In the genomic region with DNA sequence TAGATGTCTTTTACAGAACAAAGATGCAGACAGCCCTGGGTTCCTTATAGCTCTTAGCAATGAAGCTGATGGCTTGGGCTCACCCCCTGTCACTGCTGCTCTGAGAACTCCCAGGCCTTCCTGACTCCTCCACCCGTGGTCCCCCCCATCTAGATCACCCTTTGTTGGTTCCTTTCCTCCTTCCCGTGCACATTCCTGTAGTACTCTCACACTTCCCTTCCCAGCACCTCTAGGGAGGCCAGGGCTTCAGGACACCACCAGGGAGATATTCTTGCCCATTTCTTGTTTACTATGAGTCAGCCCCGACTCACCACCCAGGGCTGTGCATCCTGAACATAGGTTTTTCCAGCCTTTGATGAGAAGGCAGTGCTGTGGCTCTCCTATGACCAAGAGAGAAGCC, we compare ENCODE assay signal across 13 cellular contexts. TPM values are rescaled to one million over a fixed set of nuclear protein-coding genes. Genes with fewer than 3 reads are reported as not detected.
A peak's percentile ranks its signal among the peaks of the same experiment; 100 is the strongest.
DNase-seq lines count a peak whose midpoint lies in the region; ATAC-seq, FAIRE-seq and TF ChIP-seq lines count a peak whose summit lies in the region.
"Had no signal": no experiment of that assay in that cellular context is flagged by ENCODE, and none has a peak within 500 bp of the region (broad histone marks: within the 10 kb centered on the region; RNA-seq: fewer than 3 reads in every experiment).

No MANE protein-coding gene starts in this region.

- no peak overlapping the region for H4K5ac ChIP-seq in IMR-90 (ENCODE audit: low read depth, low read length)

- no peaks in the 10 kb centered on the region for H3F3A ChIP-seq in GM23338 (replicated peaks; ENCODE audit: low read depth)

- intact Hi-C loops in IMR-90 (cut with micrococcal nuclease) (loop anchor here (5.0 to 10.0 kb wide), 3 partner anchors 507 to 750 kb away; partner anchors contain the start of gene UAP1), HepG2 (cut with micrococcal nuclease; ENCODE audit: unreplicated experiment) (loop anchor here (5.0 kb wide), 1 partner anchor 442 kb away; the partner anchor contains the start of gene UHMK1)

- H3K56ac ChIP-seq in IMR-90 (ENCODE audit: extremely low read depth, insufficient read depth, low read length), result no peak overlapping the region

- H3K4me1 ChIP-seq in IMR-90 (ENCODE audit: control insufficient read depth, insufficient read depth, low read length) (peaks cover 3% of the 10 kb centered on the region; the same call in 1 of the 2 replicates), HepG2 (ENCODE audit: insufficient read depth, low read length) (peaks cover 16% of the 10 kb centered on the region), GM23338 (ENCODE audit: insufficient read depth) (no peaks in the 10 kb centered on the region)
- H3K4me1 ChIP-seq: upper lobe of right lung had no signal

- H3K4me2 ChIP-seq in IMR-90 (ENCODE audit: low read depth, low read length), result no peak overlapping the region; the same call in 1 of the 2 replicates
- no peak overlapping the region; the same call in 1 of the 2 replicates for H3K4me2 ChIP-seq in HepG2 (ENCODE audit: low read depth, low read length)
- no peak overlapping the region for H3K4me2 ChIP-seq in GM23338

- in situ Hi-C loops in IMR-90 (cut with MboI; ENCODE audit: low sequenced_read_pairs), result loop anchor here (5.0 kb wide), 3 partner anchors 222 to 442 kb away; partner anchors contain the start of gene UHMK1
- in situ Hi-C loops in brain microvascular endothelial cell (cut with HindIII; ENCODE audit: low pct_ligation_motif_present, low sequenced_read_pairs), result no loop called here
- in situ Hi-C loops in HepG2 (cut with HindIII; ENCODE audit: extremely low pct_ligation_motif_present, low pct_unique_long_range_greater_than_20kb), result loop anchor here (5.0 kb wide), 3 partner anchors 92 to 337 kb away; no protein-coding TSS in a partner anchor

- H3K79me2 ChIP-seq in HepG2 (ENCODE audit: insufficient read depth, low read length) (no peaks in the 10 kb centered on the region), GM23338 (replicated peaks; ENCODE audit: insufficient read depth) (no peaks in the 10 kb centered on the region)

- no peaks in the 10 kb centered on the region for H3K9me2 ChIP-seq in GM23338 (ENCODE audit: insufficient read depth)

- 14% methylated on average over 2 of the region's 3 CpGs; no CpG with 5 or more reads in 1 of the 2 experiments for WGBS in IMR-90 (ENCODE audit: extremely low coverage in 2 of 2, insufficient read length in 1 of 2), 2 experiments
- 0% methylated on average over 3 of the region's 3 CpGs for WGBS in HepG2 (ENCODE audit: low lambda C conversion rate)

- no peak overlapping the region for H2BK5ac ChIP-seq in IMR-90 (ENCODE audit: low read depth, low read length, poor library complexity, severe bottlenecking)

- H3K36me3 ChIP-seq in IMR-90 (ENCODE audit: control insufficient read depth, insufficient read depth, low read length), result no peaks in the 10 kb centered on the region
- no peaks in the 10 kb centered on the region for H3K36me3 ChIP-seq in brain microvascular endothelial cell (replicated peaks)
- no peaks in the 10 kb centered on the region for H3K36me3 ChIP-seq in HepG2 (replicated peaks in 1 of 2; ENCODE audit: control insufficient read depth in 1 of 2, insufficient read depth in 2 of 2, low read length in 2 of 2)
- H3K36me3 ChIP-seq in GM23338 (ENCODE audit: insufficient read depth), result no peaks in the 10 kb centered on the region
- H3K36me3 ChIP-seq: upper lobe of right lung had no signal

- H3K23ac ChIP-seq in IMR-90 (ENCODE audit: low read depth, low read length), result no peak overlapping the region

- H2AK9ac ChIP-seq in IMR-90 (replicated peaks; ENCODE audit: low read depth, low read length, poor library complexity), result no peak overlapping the region

- dilution Hi-C loops in IMR-90 (cut with HindIII; ENCODE audit: low sequenced_read_pairs, unreplicated experiment), result no loop called here

- no peaks in the 10 kb centered on the region for H3K79me1 ChIP-seq in IMR-90 (ENCODE audit: low read depth in 1 of 2, low read length in 2 of 2)

- H3K36me3 Mint-ChIP-seq in GM23338 (ENCODE audit: low read depth), result no peaks in the 10 kb centered on the region

- no peak overlapping the region for H3K27ac ChIP-seq in IMR-90 (ENCODE audit: insufficient read depth, low read length)
- H3K27ac ChIP-seq in brain microvascular endothelial cell, result peak overlapping the region; percentile 27
- H3K27ac ChIP-seq in HepG2 (ENCODE audit: extremely low read length, insufficient read depth, low read length), result no peak overlapping the region
- no peak overlapping the region for H3K27ac ChIP-seq in GM23338 (ENCODE audit: low read depth)
- H3K27ac ChIP-seq: upper lobe of right lung had no signal

- H3K4me3 ChIP-seq in IMR-90 (ENCODE audit: insufficient read depth, low read depth, low read length) (no peak overlapping the region), brain microvascular endothelial cell (ENCODE audit: low read depth, low read length) (no peak overlapping the region), HepG2 (replicated peaks in 1 of 3; ENCODE audit: insufficient read depth in 1 of 3, low read depth in 2 of 3, low read length in 3 of 3) (no peak overlapping the region), GM23338 (no peak overlapping the region)
- H3K4me3 ChIP-seq: upper lobe of right lung had no signal

- H3K27me3 Mint-ChIP-seq in GM23338 (ENCODE audit: insufficient read depth, low read depth, poor library complexity), result peaks cover 3% of the 10 kb centered on the region

- no peaks in the 10 kb centered on the region for H3K9me3 Mint-ChIP-seq in GM23338
- H3K9me3 Mint-ChIP-seq: activated B cell treated with CpG ODN at 0.5 μM for 24 hours; activated T-helper 1 cell treated with anti-CD3 and anti-CD28 coated beads, Interleukin-12 subunit alpha, Interleukin-12 subunit beta, Interleukin-2, Interleukin-4 antibody, amounts not matched to agents 30 ng/mL and 10 ng/mL and 1 ng/mL, durations not matched to agents 14 hours and 24 hours and 36 hours had no signal

- POLR2A ChIA-PET in IMR-90 (lab: Charles Lee; ENCODE audit: unreplicated experiment), result interaction anchor here (0.6 kb wide), 1 partner anchor 717 kb away, joined by 3 read pairs; no protein-coding TSS in a partner anchor
- POLR2A ChIA-PET in HepG2 (lab: Yijun Ruan, JAX), result no interaction called here

- H3K18ac ChIP-seq in IMR-90 (ENCODE audit: low read depth, low read length), result no peak overlapping the region

- CTCF ChIA-PET in IMR-90 (lab: Yijun Ruan, JAX), result interaction anchor here (0.6 to 1.9 kb wide), 4 partner anchors 12 to 335 kb away, joined by 3 to 18 read pairs (median 4); no protein-coding TSS in a partner anchor
- CTCF ChIA-PET in HepG2 (lab: Yijun Ruan, JAX; ENCODE audit: low intra/inter-chr PET ratio, low total read pairs), result interaction anchor here (0.9 to 3.3 kb wide), 3 partner anchors 221 to 337 kb away, joined by 4 to 37 read pairs (median 10); no protein-coding TSS in a partner anchor

- no peak overlapping the region for H2AK5ac ChIP-seq in IMR-90 (ENCODE audit: low read depth, low read length)

- peak overlapping the region; percentile 61; the same call in 1 of the 2 replicates for H2BK20ac ChIP-seq in IMR-90 (ENCODE audit: low read depth, low read length)

- no peak overlapping the region for H3K4me3 Mint-ChIP-seq in GM23338
- H3K4me3 Mint-ChIP-seq: activated B cell treated with CpG ODN at 0.5 μM for 24 hours; activated T-helper 1 cell treated with anti-CD3 and anti-CD28 coated beads, Interleukin-12 subunit alpha, Interleukin-12 subunit beta, Interleukin-2, Interleukin-4 antibody, amounts not matched to agents 30 ng/mL and 10 ng/mL and 1 ng/mL, durations not matched to agents 14 hours and 24 hours and 36 hours had no signal

- 0 out of 2 replicates have a peak overlapping the region, but pooled peaks have one; percentile 37 for H3K4ac ChIP-seq in IMR-90 (ENCODE audit: low read depth, low read length)

- TF ChIP-seq CTCF in IMR-90 (conservative IDR thresholded peaks at IDR 0.05; ENCODE audit: low read depth, low read length) (no peak), brain microvascular endothelial cell (IDR thresholded peaks at IDR 0.05; ENCODE audit: low read depth, low read length, missing control alignments) (no peak), HepG2 (CRISPR knock-in tag; IDR thresholded peaks at IDR 0.05) (no peak), GM23338 (conservative IDR thresholded peaks at IDR 0.05; ENCODE audit: low read depth in 2 of 2) (no peak)

- H4K91ac ChIP-seq in IMR-90 (ENCODE audit: insufficient read depth, low read depth, low read length), result no peak overlapping the region

- H3K27ac Mint-ChIP-seq in GM23338, result no peak overlapping the region
- H3K27ac Mint-ChIP-seq: activated B cell treated with CpG ODN at 0.5 μM for 24 hours; activated T-helper 1 cell treated with anti-CD3 and anti-CD28 coated beads, Interleukin-12 subunit alpha, Interleukin-12 subunit beta, Interleukin-2, Interleukin-4 antibody, amounts not matched to agents 30 ng/mL and 10 ng/mL and 1 ng/mL, durations not matched to agents 14 hours and 24 hours and 36 hours had no signal

- peak; percentile 67 for DNase-seq in DMS53 (lab: John Stamatoyannopoulos, UW)
- peak; percentile 87 for DNase-seq in IMR-90
- peak; percentile 78 for DNase-seq in brain microvascular endothelial cell
- peak; percentile 64 for DNase-seq in HepG2 (ENCODE audit: low spot score)
- DNase-seq in cerebellum (ENCODE audit: low spot score), result no peak
- no peak for DNase-seq in GM23338 (ENCODE audit: low spot score)
- DNase-seq in NCI-H524 (lab: John Stamatoyannopoulos, UW), result no peak
- no peak for DNase-seq in OCI-M1 (lab: John Stamatoyannopoulos, UW)
- DNase-seq: activated B cell treated with CpG ODN at 0.5 μM for 24 hours, DMS79 treated with DMSO at 0.1 percent for 48 hours, NCI-H1436, upper lobe of right lung had no signal

- ATAC-seq in IMR-90 (ENCODE audit: low read depth), result peak; percentile 94
- ATAC-seq in HepG2, result peak; percentile 78
- no peak for ATAC-seq in GM23338
- ATAC-seq: upper lobe of right lung had no signal

- FAIRE-seq in HepG2 (lab: Jason Lieb, UNC), result no peak

- 0 out of 2 replicates have a peak overlapping the region, but pooled peaks have one; percentile 10 for H2BK120ac ChIP-seq in IMR-90 (ENCODE audit: low read depth, low read length)

- H4K20me1 ChIP-seq in IMR-90 (ENCODE audit: insufficient read depth, low read length), result no peaks in the 10 kb centered on the region
- no peaks in the 10 kb centered on the region for H4K20me1 ChIP-seq in HepG2 (ENCODE audit: insufficient read depth, low read length)
- H4K20me1 ChIP-seq in GM23338 (replicated peaks; ENCODE audit: insufficient read depth), result no peaks in the 10 kb centered on the region

- H3K9me3 ChIP-seq in IMR-90 (ENCODE audit: control insufficient read depth, insufficient read depth, low read length), result no peaks in the 10 kb centered on the region
- no peaks in the 10 kb centered on the region for H3K9me3 ChIP-seq in HepG2 (ENCODE audit: low read length)
- H3K9me3 ChIP-seq: upper lobe of right lung had no signal

- H3K27me3 ChIP-seq in IMR-90 (ENCODE audit: control insufficient read depth, insufficient read depth, low read length), result peaks cover 7% of the 10 kb centered on the region
- H3K27me3 ChIP-seq in brain microvascular endothelial cell (replicated peaks), result no peaks in the 10 kb centered on the region
- H3K27me3 ChIP-seq in HepG2 (ENCODE audit: control insufficient read depth in 1 of 2, insufficient read depth in 2 of 2, low read length in 2 of 2), result no peaks in the 10 kb centered on the region
- H3K27me3 ChIP-seq in GM23338 (ENCODE audit: insufficient read depth), result no peaks in the 10 kb centered on the region
- H3K27me3 ChIP-seq: upper lobe of right lung had no signal

- H3K4me1 Mint-ChIP-seq in GM23338, result peaks cover 6% of the 10 kb centered on the region; the same call in 2 of the 3 replicates
- H3K4me1 Mint-ChIP-seq: activated B cell treated with CpG ODN at 0.5 μM for 24 hours had no signal

- TF ChIP-seq RAD21 in IMR-90 (IDR thresholded peaks at IDR 0.05; ENCODE audit: low read length) (no peak; the same call in 1 of the 2 replicates), HepG2 (CRISPR knock-in tag; IDR thresholded peaks at IDR 0.05) (no peak)

- H3K9ac ChIP-seq in IMR-90 (ENCODE audit: low read depth, low read length) (no peak overlapping the region), HepG2 (ENCODE audit: insufficient read depth, low read depth, low read length) (no peak overlapping the region)

- BruUV-seq in IMR-90 (replicated peaks; lab: Mats Ljungman, UMichigan), result no TSS peak
- BruUV-seq in HepG2 (replicated peaks; lab: Mats Ljungman, UMichigan), result no TSS peak

- H3K9me1 ChIP-seq in IMR-90 (ENCODE audit: insufficient read depth, low read length), result peaks cover 3% of the 10 kb centered on the region; the same call in 1 of the 2 replicates

- H2AFZ ChIP-seq in IMR-90 (replicated peaks; ENCODE audit: low read length, poor library complexity) (peak overlapping the region; percentile 45), HepG2 (ENCODE audit: low read length) (no peak overlapping the region), GM23338 (no peak overlapping the region)

- TF ChIP-seq POLR2A in IMR-90 (IDR thresholded peaks at IDR 0.05; ENCODE audit: low read depth, low read length) (no peak), HepG2 (IDR thresholded peaks at IDR 0.05; ENCODE audit: insufficient read depth in 1 of 2, low read depth in 2 of 2, low read length in 2 of 2) (no peak)

- H2BK15ac ChIP-seq in IMR-90 (ENCODE audit: low read depth, low read length), result peak overlapping the region; percentile 9; the same call in 1 of the 3 replicates

- TF ChIP-seq EP300 in HepG2 (IDR thresholded peaks at IDR 0.05; ENCODE audit: low read depth in 2 of 2, low read length in 2 of 2), result no peak
- no peak for TF ChIP-seq EP300 in HepG2 (CRISPR knock-in tag; IDR thresholded peaks at IDR 0.05; ENCODE audit: borderline replicate concordance)

- no peak overlapping the region for H3K14ac ChIP-seq in IMR-90 (replicated peaks; ENCODE audit: low read depth, low read length)

- H4K8ac ChIP-seq in IMR-90 (ENCODE audit: low read depth in 2 of 2, low read length in 2 of 2), result no peak overlapping the region

RNA-seq across cellular contexts. Expression of gene NOS1AP, which starts 14.4 kb away (rescaled TPM):
- total RNA-seq in IMR-90 (2012; rRNA removed) (under 0.01 and 0.18 TPM in 2 replicates), HepG2 (2016; rRNA removed; fragmentation: Illumina TruSeq; extraction: Trizol) (2.5 and 3.3 TPM in 2 replicates), cerebellum (5.5 TPM)
- polyA plus RNA-seq in IMR-90 (2012; rRNA removed) (0.19 and 0.20 TPM in 2 replicates), HepG2 (2011; rRNA removed) (1.9 and 2.0 TPM in 2 replicates), GM23338 (2016; fragmentation: Nextera tagmentation; extraction: Ambion mirVana) (5.8 and 6.6 TPM in 2 replicates)
- 0.09 and 0.11 TPM in 2 replicates for polyA plus RNA-seq in IMR-90 (2012; cell fraction: cytosol; rRNA removed)
- polyA plus RNA-seq in IMR-90 (2012; cell fraction: nucleus; rRNA removed; ENCODE audit: low replicate concordance), result 0.25 and 0.51 TPM in 2 replicates
- total RNA-seq in HepG2 (2016; cell fraction: cytosol; rRNA removed; fragmentation: Illumina TruSeq; extraction: Trizol; ENCODE audit: low read depth), result 0.44 and 0.71 TPM in 2 replicates
- 2.0 and 3.2 TPM in 2 replicates for total RNA-seq in HepG2 (2016; cell fraction: insoluble cytoplasmic fraction; rRNA removed; fragmentation: Illumina TruSeq; extraction: Trizol)
- 1.0 and 1.1 TPM in 2 replicates for total RNA-seq in HepG2 (2016; cell fraction: membrane; rRNA removed; fragmentation: Illumina TruSeq; extraction: Trizol)
- 6.2 and 8.0 TPM in 2 replicates for total RNA-seq in HepG2 (2016; cell fraction: nucleus; rRNA removed; fragmentation: Illumina TruSeq; extraction: Trizol)
- polyA plus RNA-seq in HepG2 (2011; cell fraction: cytosol; rRNA removed), result 0.64 and 0.76 TPM in 2 replicates
- polyA plus RNA-seq in HepG2 (2011; cell fraction: nucleus; rRNA removed), result 10.0 and 12.0 TPM in 2 replicates
- 3.3 and 4.1 TPM in 2 replicates for polyA plus RNA-seq in HepG2 (2012)
- 0.06 and 0.09 TPM in 2 replicates for polyA plus RNA-seq in HepG2 (2016; cell fraction: cytosol; fragmentation: Illumina TruSeq; extraction: Trizol; ENCODE audit: low read depth)
- polyA plus RNA-seq in HepG2 (2016; cell fraction: insoluble cytoplasmic fraction; fragmentation: Illumina TruSeq; extraction: Trizol; ENCODE audit: low read depth), result 1.3 and 2.6 TPM in 2 replicates
- polyA plus RNA-seq in HepG2 (2016; cell fraction: membrane; fragmentation: Illumina TruSeq; extraction: Trizol; ENCODE audit: low read depth), result 0.14 and 0.41 TPM in 2 replicates
- 5.9 and 7.5 TPM in 2 replicates for polyA plus RNA-seq in HepG2 (2016; cell fraction: nucleus; fragmentation: Illumina TruSeq; extraction: Trizol; ENCODE audit: insufficient read depth, low read depth)
- 8.3 and 12.9 TPM in 2 replicates for polyA minus RNA-seq in HepG2 (2011; rRNA and poly(A)+ RNA removed; ENCODE audit: low replicate concordance)
- polyA minus RNA-seq in HepG2 (2011; cell fraction: cytosol; rRNA and poly(A)+ RNA removed), result 3.6 and 3.8 TPM in 2 replicates
- polyA minus RNA-seq in HepG2 (2011; cell fraction: nucleus; rRNA and poly(A)+ RNA removed), result 23.2 and 23.6 TPM in 2 replicates
- total RNA-seq in GM23338 (2014; rRNA removed; shearing (Covaris generic)), result 3.5 and 5.8 TPM in 2 replicates
- total RNA-seq: activated B cell treated with CpG ODN at 0.5 μM for 24 hours had no signal

RNA-seq across cellular contexts. Expression of gene OLFML2B, which starts 31.4 kb away (rescaled TPM):
- total RNA-seq in IMR-90 (2012; rRNA removed) (0.36 and 0.56 TPM in 2 replicates), HepG2 (2016; rRNA removed; fragmentation: Illumina TruSeq; extraction: Trizol) (not detected in 2 replicates), cerebellum (3.9 TPM)
- polyA plus RNA-seq in IMR-90 (2012; rRNA removed) (0.74 and 0.80 TPM in 2 replicates), HepG2 (2011; rRNA removed) (not detected in 2 replicates), GM23338 (2016; fragmentation: Nextera tagmentation; extraction: Ambion mirVana) (2.0 and 2.9 TPM in 2 replicates)
- polyA plus RNA-seq in IMR-90 (2012; cell fraction: cytosol; rRNA removed), result 0.48 and 1.0 TPM in 2 replicates
- 0.44 and 0.78 TPM in 2 replicates for polyA plus RNA-seq in IMR-90 (2012; cell fraction: nucleus; rRNA removed; ENCODE audit: low replicate concordance)
- total RNA-seq in HepG2 (2016; cell fraction: cytosol; rRNA removed; fragmentation: Illumina TruSeq; extraction: Trizol; ENCODE audit: low read depth), result not detected in 2 replicates
- not detected in 2 replicates for total RNA-seq in HepG2 (2016; cell fraction: insoluble cytoplasmic fraction; rRNA removed; fragmentation: Illumina TruSeq; extraction: Trizol)
- total RNA-seq in HepG2 (2016; cell fraction: membrane; rRNA removed; fragmentation: Illumina TruSeq; extraction: Trizol), result not detected in 2 replicates
- total RNA-seq in HepG2 (2016; cell fraction: nucleus; rRNA removed; fragmentation: Illumina TruSeq; extraction: Trizol), result not detected in 2 replicates
- not detected in 2 replicates for polyA plus RNA-seq in HepG2 (2011; cell fraction: cytosol; rRNA removed)
- not detected in 2 replicates for polyA plus RNA-seq in HepG2 (2011; cell fraction: nucleus; rRNA removed)
- not detected in 2 replicates for polyA plus RNA-seq in HepG2 (2012)
- not detected in 2 replicates for polyA plus RNA-seq in HepG2 (2016; cell fraction: cytosol; fragmentation: Illumina TruSeq; extraction: Trizol; ENCODE audit: low read depth)
- polyA plus RNA-seq in HepG2 (2016; cell fraction: insoluble cytoplasmic fraction; fragmentation: Illumina TruSeq; extraction: Trizol; ENCODE audit: low read depth), result not detected in 2 replicates
- not detected in 2 replicates for polyA plus RNA-seq in HepG2 (2016; cell fraction: membrane; fragmentation: Illumina TruSeq; extraction: Trizol; ENCODE audit: low read depth)
- polyA plus RNA-seq in HepG2 (2016; cell fraction: nucleus; fragmentation: Illumina TruSeq; extraction: Trizol; ENCODE audit: insufficient read depth, low read depth), result not detected in 2 replicates
- polyA minus RNA-seq in HepG2 (2011; rRNA and poly(A)+ RNA removed; ENCODE audit: low replicate concordance), result 0.05 TPM in 1 of 2 replicates, not detected in the other
- polyA minus RNA-seq in HepG2 (2011; cell fraction: cytosol; rRNA and poly(A)+ RNA removed), result not detected in 2 replicates
- not detected in 2 replicates for polyA minus RNA-seq in HepG2 (2011; cell fraction: nucleus; rRNA and poly(A)+ RNA removed)
- 3.7 and 4.3 TPM in 2 replicates for total RNA-seq in GM23338 (2014; rRNA removed; shearing (Covaris generic))
- total RNA-seq: activated B cell treated with CpG ODN at 0.5 μM for 24 hours; activated T-helper 1 cell treated with anti-CD3 and anti-CD28 coated beads, Interleukin-12 subunit alpha, Interleukin-12 subunit beta, Interleukin-2, Interleukin-4 antibody, amounts not matched to agents 30 ng/mL and 10 ng/mL and 1 ng/mL, durations not matched to agents 14 hours and 24 hours and 36 hours had no signal

Comparison
In these comparisons a context has a peak if more than half of its experiments do, and no peak if none do; other contexts are left out.
1. DNase-seq: peak in DMS53 (single experiment), IMR-90 (single experiment), brain microvascular endothelial cell (single experiment) and HepG2 (single experiment); none in cerebellum (single experiment), GM23338 (single experiment), NCI-H524 (0 of 2) and OCI-M1 (single experiment).